In the genomic region with DNA sequence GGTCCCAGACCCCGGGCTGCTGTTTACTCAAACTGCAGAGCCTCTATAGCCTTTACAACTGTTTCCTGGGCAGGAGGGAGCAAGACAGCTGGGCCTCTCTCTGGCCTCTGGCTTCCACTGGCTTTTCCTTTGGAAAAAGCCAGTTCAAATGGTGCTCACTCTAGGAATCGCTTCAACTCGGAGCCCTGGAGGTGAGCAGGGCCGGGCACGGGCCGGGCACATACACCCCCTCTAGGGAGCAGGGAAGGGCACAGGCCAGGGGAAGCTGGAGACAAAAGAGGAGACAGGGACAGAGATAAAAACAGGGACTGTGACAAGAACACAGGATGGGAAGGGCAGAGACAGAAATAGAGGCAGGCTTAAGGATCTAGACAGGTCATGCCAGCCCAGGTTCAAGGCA, we compare ENCODE assay signal across 14 cellular contexts. TPM values are rescaled to one million over a fixed set of nuclear protein-coding genes. Genes with fewer than 3 reads are reported as not detected.
A peak's percentile ranks its signal among the peaks of the same experiment; 100 is the strongest.
DNase-seq lines count a peak whose midpoint lies in the region; ATAC-seq and TF ChIP-seq lines count a peak whose summit lies in the region.
"Had no signal": no experiment of that assay in that cellular context is flagged by ENCODE, and none has a peak within 500 bp of the region (broad histone marks: within the 10 kb centered on the region; RNA-seq: fewer than 3 reads in every experiment).

No MANE protein-coding gene starts in this region.

- H3K4me1 ChIP-seq in HUES64 (ENCODE audit: insufficient read depth, low read length) (no peaks in the 10 kb centered on the region), mucosa of stomach (ENCODE audit: control insufficient read depth, insufficient read depth, low read length) (no peaks in the 10 kb centered on the region)

- no peaks in the 10 kb centered on the region for H3K4me1 Mint-ChIP-seq in T-helper 2 cell treated with Interferon-gamma antibody and Interleukin-4, amounts not matched to agents 5 μg/mL and 100 μg/mL, for 36 hours (ENCODE audit: low read depth)

- WGBS in HUES64: 85% methylated on average over 6 of the region's 6 CpGs

- no peak for ATAC-seq in HG03378 (IDR thresholded peaks at IDR 0.05; ENCODE audit: unreplicated experiment)
- ATAC-seq: activated CD4-positive, CD25-positive, alpha-beta regulatory T cell treated with anti-CD3 and anti-CD28 coated beads, Interleukin-2, amount 50 U/mL, for 24 hours; activated T-cell treated with anti-CD3 and anti-CD28 coated beads, Interleukin-2, amount 50 U/mL, for 72 hours; stimulated activated naive CD8-positive, alpha-beta T cell treated with anti-CD3 and anti-CD28 coated beads, Interleukin-15, amount 100 ng/mL, for 72 hours had no signal

- H3K9ac ChIP-seq in HUES64 (ENCODE audit: low read depth, low read length): peak overlapping the region; percentile 25; the same call in 1 of the 2 replicates
- H3K9ac ChIP-seq in mucosa of stomach (ENCODE audit: low read length): peak overlapping the region; percentile 77

- H3K4me3 ChIP-seq in HUES64 (ENCODE audit: low read length) (no peak overlapping the region), dorsolateral prefrontal cortex (peak overlapping the region; percentile 0 to 67 (median 46)), mucosa of stomach (ENCODE audit: low read length) (peak overlapping the region; percentile 12)

- no peaks in the 10 kb centered on the region for H3K9me3 Mint-ChIP-seq in T-helper 2 cell treated with Interferon-gamma antibody and Interleukin-4, amounts not matched to agents 5 μg/mL and 100 μg/mL, for 36 hours
- H3K9me3 Mint-ChIP-seq: activated T-cell treated with anti-CD3 and anti-CD28 coated beads, Interleukin-2, amount 50 U/mL, for 72 hours; stimulated activated naive CD8-positive, alpha-beta T cell treated with anti-CD3 and anti-CD28 coated beads, Interleukin-15, amount 100 ng/mL, for 72 hours had no signal

- no peak for DNase-seq in dorsolateral prefrontal cortex
- DNase-seq in substantia nigra (lab: John Stamatoyannopoulos, UW): no peak
- DNase-seq in RKO (ENCODE audit: low spot score): no peak
- DNase-seq in DMS 273 (lab: John Stamatoyannopoulos, UW; ENCODE audit: unreplicated experiment): no peak
- DNase-seq in T-helper 2 cell treated with Interferon-gamma antibody and Interleukin-4, amounts not matched to agents 5 μg/mL and 100 μg/mL, for 36 hours (ENCODE audit: low spot score): no peak
- DNase-seq: activated T-cell treated with anti-CD3 and anti-CD28 coated beads, Interleukin-2, amount 50 U/mL, for 72 hours; MM.1S; NCI-H446 treated with DMSO at 0.1 percent for 48 hours; stimulated activated CD4-positive, alpha-beta T cell treated with anti-CD3 and anti-CD28 coated beads, Interleukin-2, amount 100 ng/mL, for 24 hours; stimulated activated naive CD8-positive, alpha-beta T cell treated with anti-CD3 and anti-CD28 coated beads, Interleukin-15, amount 100 ng/mL, for 72 hours had no signal

- no peaks in the 10 kb centered on the region for H3K36me3 Mint-ChIP-seq in T-helper 2 cell treated with Interferon-gamma antibody and Interleukin-4, amounts not matched to agents 5 μg/mL and 100 μg/mL, for 36 hours (ENCODE audit: low read depth)

- intact Hi-C loops in dorsolateral prefrontal cortex (cut with DNase I): no loop called here

- H3K27me3 ChIP-seq in HUES64 (ENCODE audit: insufficient read depth, low read length): no peaks in the 10 kb centered on the region
- H3K27me3 ChIP-seq in dorsolateral prefrontal cortex: no peaks in the 10 kb centered on the region
- H3K27me3 ChIP-seq in mucosa of stomach (ENCODE audit: control insufficient read depth, insufficient read depth, low read length): no peaks in the 10 kb centered on the region

- TF ChIP-seq CTCF in dorsolateral prefrontal cortex (IDR thresholded peaks at IDR 0.05 in 54 of 56, conservative IDR thresholded peaks at IDR 0.05 in 2 of 56; ENCODE audit: low read depth in 1 of 56, partially characterized antibody in 56 of 56): no peak

- H3K9me3 ChIP-seq in HUES64 (ENCODE audit: insufficient read depth, low read depth, low read length) (no peaks in the 10 kb centered on the region), mucosa of stomach (ENCODE audit: control insufficient read depth, low read length) (no peaks in the 10 kb centered on the region)

- H3K27me3 Mint-ChIP-seq in T-helper 2 cell treated with Interferon-gamma antibody and Interleukin-4, amounts not matched to agents 5 μg/mL and 100 μg/mL, for 36 hours (ENCODE audit: low read depth): peaks cover 19% of the 10 kb centered on the region

- H3K27ac ChIP-seq in HUES64 (ENCODE audit: low read depth, low read length) (peak overlapping the region; percentile 21; the same call in 1 of the 2 replicates), dorsolateral prefrontal cortex (peak overlapping the region in 53 of 59 donors; percentile 12 to 92 (median 71)), substantia nigra (ENCODE audit: low read depth, low read length, poor library complexity, severe bottlenecking) (peak overlapping the region; percentile 49)

- H3K27ac Mint-ChIP-seq in T-helper 2 cell treated with Interferon-gamma antibody and Interleukin-4, amounts not matched to agents 5 μg/mL and 100 μg/mL, for 36 hours: no peak overlapping the region
- H3K27ac Mint-ChIP-seq: activated T-cell treated with anti-CD3 and anti-CD28 coated beads, Interleukin-2, amount 50 U/mL, for 72 hours had no signal

- no peaks in the 10 kb centered on the region for H3K36me3 ChIP-seq in HUES64 (ENCODE audit: insufficient read depth, low read length)
- H3K36me3 ChIP-seq in mucosa of stomach (ENCODE audit: control insufficient read depth, insufficient read depth, low read length): no peaks in the 10 kb centered on the region

- H3K4me3 Mint-ChIP-seq in T-helper 2 cell treated with Interferon-gamma antibody and Interleukin-4, amounts not matched to agents 5 μg/mL and 100 μg/mL, for 36 hours: no peak overlapping the region
- H3K4me3 Mint-ChIP-seq: activated T-cell treated with anti-CD3 and anti-CD28 coated beads, Interleukin-2, amount 50 U/mL, for 72 hours; stimulated activated naive CD8-positive, alpha-beta T cell treated with anti-CD3 and anti-CD28 coated beads, Interleukin-15, amount 100 ng/mL, for 72 hours had no signal

RNA-seq across cellular contexts. Expression of a gene that starts 0.8 kb away (rescaled TPM):
- polyA plus RNA-seq in HUES64 (2013, experiment 1 of 2): 2.5 TPM
- 3.7 TPM for polyA plus RNA-seq in HUES64 (2013, experiment 2 of 2)
- 100 to 1,000 TPM in 18 of 120 experiments, 10 to 100 TPM in 102; 39.1 to 210 (median 73.5) TPM for total RNA-seq in dorsolateral prefrontal cortex

RNA-seq across cellular contexts. Expression of a gene that starts 58.3 kb away (rescaled TPM):
- polyA plus RNA-seq in HUES64 (2013, experiment 1 of 2): 35.5 TPM
- 33.5 TPM for polyA plus RNA-seq in HUES64 (2013, experiment 2 of 2)
- 10 to 100 TPM; 20.3 to 43.5 (median 27.9) TPM for total RNA-seq in dorsolateral prefrontal cortex

Comparison
In these comparisons a context has a peak if more than half of its experiments do, and no peak if none do; other contexts are left out.
1. H3K27ac ChIP-seq: peak in every context shown above with its lines; median percentile 71 in dorsolateral prefrontal cortex; 49 in substantia nigra; 21 in HUES64.